33 cellular contexts compared by ENCODE assay signal in genomic region chr7:50960621-50961310, GRCh38.
"Had no signal": no experiment of that assay in that cellular context is flagged by ENCODE, and none has a peak within 500 bp of the region (broad histone marks: within the 10 kb centered on the region; RNA-seq: fewer than 3 reads in every experiment).

No MANE protein-coding gene starts in this region.

- H3K4me1 ChIP-seq: prostate gland had no signal

- H3K36me3 ChIP-seq: brain microvascular endothelial cell, gastroesophageal sphincter, left ventricle myocardium inferior, ovary, prostate gland, transverse colon had no signal

- H3K4me2 ChIP-seq: hepatocyte, smooth muscle cell had no signal

- ATAC-seq: gastroesophageal sphincter; sciatic nerve; stimulated activated naive B cell treated with anti-CD40 and anti-IgM and Interleukin-4, amounts not matched to agents 10 μg/mL and 1 μg/mL and 100 μg/mL, for 72 hours; WTC11 had no signal

- H3K4me3 ChIP-seq: coronary artery, dorsolateral prefrontal cortex, gastroesophageal sphincter, hepatocyte, left ventricle myocardium inferior, lung, ovary, prostate gland, smooth muscle cell, testis, transverse colon had no signal

- H3K9me3 ChIP-seq: ovary, prostate gland, testis, transverse colon had no signal

- FAIRE-seq: astrocyte had no signal

- H3K27me3 ChIP-seq: brain microvascular endothelial cell, dorsolateral prefrontal cortex, gastroesophageal sphincter, hepatocyte, ovary, testis, transverse colon had no signal

- H3K27ac ChIP-seq: brain microvascular endothelial cell, coronary artery, dorsolateral prefrontal cortex, gastroesophageal sphincter, hepatocyte, left ventricle myocardium inferior, ovary, prostate gland, testis, transverse colon had no signal

- DNase-seq: activated CD4-positive, alpha-beta memory T cell treated with anti-CD3 and anti-CD28 coated beads, Interleukin-2, amount 10 ng/mL, durations not matched to agents 7 days and 5 days; activated CD4-positive, alpha-beta T cell treated with anti-CD3 and anti-CD28 coated beads for 1 hour; activated CD4-positive, alpha-beta T cell treated with anti-CD3 and anti-CD28 coated beads, Interleukin-2, amount 10 ng/mL, durations not matched to agents 7 days and 5 days; activated CD8-positive, alpha-beta memory T cell treated with anti-CD3 and anti-CD28 coated beads, Interleukin-2, amount 50 U/mL, for 48 hours; activated gamma-delta T cell; activated naive CD4-positive, alpha-beta T cell treated with anti-CD3 and anti-CD28 coated beads, Interleukin-2, amount 10 ng/mL, durations not matched to agents 7 days and 5 days; activated T-cell treated with anti-CD3 and anti-CD28 coated beads, Interleukin-2, amount 50 U/mL, for 24 hours; amniotic stem cell; brain microvascular endothelial cell; dorsolateral prefrontal cortex; effector memory CD4-positive, alpha-beta T cell; erythroblast; islet precursor cell; left ventricle myocardium inferior; mesendoderm; ovary; retina; stimulated activated CD4-positive, alpha-beta T cell treated with anti-CD3 and anti-CD28 coated beads, Interleukin-1b, Interleukin-23, amount 100 ng/mL, for 48 hours; stimulated activated CD4-positive, alpha-beta T cell treated with anti-CD3 and anti-CD28 coated beads, Interleukin-4, amount 100 ng/mL, for 4 hours; stimulated activated CD8-positive, alpha-beta memory T cell treated with anti-CD3 and anti-CD28 coated beads, Interleukin-4, amount 100 ng/mL, for 48 hours; stimulated activated naive B cell treated with anti-CD40 and anti-IgM and Interleukin-4, amounts not matched to agents 10 μg/mL and 1 μg/mL and 100 μg/mL, for 72 hours; T-helper 2 cell; testis; transverse colon had no signal

- H2AFZ ChIP-seq: hepatocyte had no signal

- H3K79me2 ChIP-seq: hepatocyte had no signal
